26 cellular contexts compared by ENCODE assay signal in the genomic region with DNA sequence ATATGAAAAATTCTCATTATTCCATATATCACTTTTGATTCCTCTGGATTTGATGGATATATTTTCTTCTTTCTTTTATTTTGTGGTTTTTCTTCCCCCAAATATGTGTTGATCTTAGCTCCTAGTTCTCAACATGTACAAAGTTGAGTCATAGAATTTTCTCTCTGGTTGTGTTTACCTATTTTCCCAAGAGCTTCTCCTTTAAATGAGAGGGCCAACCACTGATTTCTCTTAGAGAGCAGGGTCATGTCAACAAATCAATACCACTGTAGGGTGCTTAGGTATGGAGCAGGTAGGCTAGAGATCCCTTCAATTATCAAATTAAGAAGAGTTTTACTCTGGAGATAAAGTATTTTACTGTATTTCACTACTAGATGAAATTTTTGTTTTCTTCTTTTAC.
"Had no signal": no experiment of that assay in that cellular context is flagged by ENCODE, and none has a peak within 500 bp of the region (broad histone marks: within the 10 kb centered on the region; RNA-seq: fewer than 3 reads in every experiment).

No MANE protein-coding gene starts in this region.

- H3K36me3 ChIP-seq: brain microvascular endothelial cell, heart right ventricle, neural progenitor cell, thoracic aorta had no signal

- H3K27me3 ChIP-seq: brain microvascular endothelial cell, heart right ventricle, neural progenitor cell had no signal

- H3K4me3 Mint-ChIP-seq: activated CD4-positive, alpha-beta memory T cell treated with anti-CD3 and anti-CD28 coated beads for 36 hours; activated naive CD8-positive, alpha-beta T cell treated with anti-CD3 and anti-CD28 coated beads, Interleukin-2, amount 10 ng/mL, durations not matched to agents 7 days and 5 days; mesothelial cell of epicardium; naive thymus-derived CD8-positive, alpha-beta T cell; neural progenitor cell; T-helper 17 cell; type B pancreatic cell had no signal

- H3K4me1 ChIP-seq: heart right ventricle, neural progenitor cell, psoas muscle had no signal

- ATAC-seq: heart right ventricle; left lobe of liver; naive thymus-derived CD8-positive, alpha-beta T cell; psoas muscle; sciatic nerve; T-helper 17 cell had no signal

- H3K27me3 Mint-ChIP-seq: activated CD4-positive, alpha-beta memory T cell treated with anti-CD3 and anti-CD28 coated beads for 36 hours; activated naive CD8-positive, alpha-beta T cell treated with anti-CD3 and anti-CD28 coated beads, Interleukin-2, amount 10 ng/mL, durations not matched to agents 7 days and 5 days; naive thymus-derived CD8-positive, alpha-beta T cell; T-helper 17 cell; type B pancreatic cell had no signal

- H3K27ac ChIP-seq: brain microvascular endothelial cell, epithelial cell of prostate, heart right ventricle, neural progenitor cell, psoas muscle, SK-N-MC, thoracic aorta had no signal

- H3K9me3 ChIP-seq: heart right ventricle, psoas muscle, thoracic aorta had no signal

- H3K36me3 Mint-ChIP-seq: activated CD4-positive, alpha-beta memory T cell treated with anti-CD3 and anti-CD28 coated beads for 36 hours; activated naive CD8-positive, alpha-beta T cell treated with anti-CD3 and anti-CD28 coated beads, Interleukin-2, amount 10 ng/mL, durations not matched to agents 7 days and 5 days; mesothelial cell of epicardium; naive thymus-derived CD8-positive, alpha-beta T cell; neural progenitor cell; type B pancreatic cell had no signal

- H3K4me3 ChIP-seq: heart right ventricle, lung, neural progenitor cell, psoas muscle, SK-N-MC, smooth muscle cell, thoracic aorta had no signal

- DNase-seq: activated CD4-positive, alpha-beta memory T cell treated with anti-CD3 and anti-CD28 coated beads for 36 hours; activated CD4-positive, alpha-beta T cell treated with anti-CD3 and anti-CD28 coated beads for 48 hours; activated CD4-positive, CD25-positive, alpha-beta regulatory T cell; activated naive CD4-positive, alpha-beta T cell treated with Interleukin-2 at 50 U/mL for 16 hours; activated naive CD8-positive, alpha-beta T cell treated with anti-CD3 and anti-CD28 coated beads, Interleukin-2, amount 10 ng/mL, durations not matched to agents 7 days and 5 days; activated T-cell treated with anti-CD3 and anti-CD28 coated beads, Interleukin-2, amount 50 U/mL, for 48 hours; brain microvascular endothelial cell; cerebellar nuclear complex; cortex of kidney; heart right ventricle; naive thymus-derived CD8-positive, alpha-beta T cell; psoas muscle; stimulated activated CD4-positive, alpha-beta T cell treated with anti-CD3 and anti-CD28 coated beads, Interleukin-2, amount 100 ng/mL, for 48 hours; stimulated activated naive CD4-positive, alpha-beta T cell; SW 1271; T-helper 17 cell had no signal

- H3K9ac ChIP-seq: neural progenitor cell had no signal

- H3K4me1 Mint-ChIP-seq: activated naive CD8-positive, alpha-beta T cell treated with anti-CD3 and anti-CD28 coated beads, Interleukin-2, amount 10 ng/mL, durations not matched to agents 7 days and 5 days; naive thymus-derived CD8-positive, alpha-beta T cell; neural progenitor cell; T-helper 17 cell had no signal

- H3K27ac Mint-ChIP-seq: activated CD4-positive, alpha-beta memory T cell treated with anti-CD3 and anti-CD28 coated beads for 36 hours; activated naive CD8-positive, alpha-beta T cell treated with anti-CD3 and anti-CD28 coated beads, Interleukin-2, amount 10 ng/mL, durations not matched to agents 7 days and 5 days; mesothelial cell of epicardium; naive thymus-derived CD8-positive, alpha-beta T cell; neural progenitor cell; T-helper 17 cell; type B pancreatic cell had no signal
